In the genomic region with DNA sequence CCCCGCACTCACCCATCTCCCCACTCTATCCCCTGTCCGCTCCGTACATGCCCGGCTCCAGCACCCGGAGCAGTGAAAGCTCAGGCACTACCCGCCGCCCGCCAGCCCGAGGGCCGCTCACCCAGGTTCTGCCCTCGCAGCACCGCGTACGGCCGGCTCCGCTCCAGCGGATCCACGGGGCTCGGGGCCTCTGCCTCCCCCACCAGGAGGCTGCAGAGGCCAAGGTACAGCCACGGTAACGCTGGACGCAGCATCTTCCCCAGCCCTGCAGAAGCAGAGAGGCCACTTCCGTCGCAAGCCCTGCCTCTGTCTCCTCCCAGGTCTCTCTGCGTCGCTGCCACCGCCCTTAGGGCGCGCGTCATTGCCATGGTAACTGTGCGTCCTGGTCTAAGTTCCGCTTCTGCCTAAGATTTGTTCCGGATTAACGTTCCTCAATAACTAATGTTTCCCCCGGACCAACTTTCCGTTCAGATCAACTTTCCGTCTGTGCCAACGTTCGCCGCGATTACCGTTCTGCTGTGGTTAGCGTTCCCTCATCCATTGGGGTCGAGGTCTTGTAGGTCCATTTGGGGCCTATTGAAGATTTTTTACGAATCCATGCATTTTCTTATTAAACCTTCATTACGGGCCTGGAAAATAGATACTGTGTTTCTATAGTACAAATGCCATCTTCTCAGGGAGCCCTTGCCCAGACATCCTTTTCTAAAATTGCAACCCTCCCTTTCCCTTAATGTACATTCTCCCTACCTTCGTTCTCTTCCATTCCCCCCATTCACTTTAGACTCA, we compare ENCODE assay signal across 1 cellular context.
TF ChIP-seq lines count a peak whose summit lies in the region.

A gene with protein sequence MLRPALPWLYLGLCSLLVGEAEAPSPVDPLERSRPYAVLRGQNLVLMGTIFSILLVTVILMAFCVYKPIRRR (minus strand): TSS at position 281 of the 786 bp plus-strand sequence. CDS start 27 bp downstream, at position 254.

TF ChIP-seq in K562, 482 proteins besides CTCF, POLR2A, EP300 and RAD21 (continued from another document and continues in another):
- no peak for TF ChIP-seq ZNF133 (CRISPR knock-in tag; IDR thresholded peaks at IDR 0.05)
- TF ChIP-seq HNRNPK (IDR thresholded peaks at IDR 0.05; ENCODE audit: low read depth, low read length, poor library complexity, severe bottlenecking) = no peak
- no peak; the same call in 1 of the 2 replicates for TF ChIP-seq STAT5A (IDR thresholded peaks at IDR 0.05; ENCODE audit: borderline replicate concordance, low read length)
- TF ChIP-seq, protein P1, sequence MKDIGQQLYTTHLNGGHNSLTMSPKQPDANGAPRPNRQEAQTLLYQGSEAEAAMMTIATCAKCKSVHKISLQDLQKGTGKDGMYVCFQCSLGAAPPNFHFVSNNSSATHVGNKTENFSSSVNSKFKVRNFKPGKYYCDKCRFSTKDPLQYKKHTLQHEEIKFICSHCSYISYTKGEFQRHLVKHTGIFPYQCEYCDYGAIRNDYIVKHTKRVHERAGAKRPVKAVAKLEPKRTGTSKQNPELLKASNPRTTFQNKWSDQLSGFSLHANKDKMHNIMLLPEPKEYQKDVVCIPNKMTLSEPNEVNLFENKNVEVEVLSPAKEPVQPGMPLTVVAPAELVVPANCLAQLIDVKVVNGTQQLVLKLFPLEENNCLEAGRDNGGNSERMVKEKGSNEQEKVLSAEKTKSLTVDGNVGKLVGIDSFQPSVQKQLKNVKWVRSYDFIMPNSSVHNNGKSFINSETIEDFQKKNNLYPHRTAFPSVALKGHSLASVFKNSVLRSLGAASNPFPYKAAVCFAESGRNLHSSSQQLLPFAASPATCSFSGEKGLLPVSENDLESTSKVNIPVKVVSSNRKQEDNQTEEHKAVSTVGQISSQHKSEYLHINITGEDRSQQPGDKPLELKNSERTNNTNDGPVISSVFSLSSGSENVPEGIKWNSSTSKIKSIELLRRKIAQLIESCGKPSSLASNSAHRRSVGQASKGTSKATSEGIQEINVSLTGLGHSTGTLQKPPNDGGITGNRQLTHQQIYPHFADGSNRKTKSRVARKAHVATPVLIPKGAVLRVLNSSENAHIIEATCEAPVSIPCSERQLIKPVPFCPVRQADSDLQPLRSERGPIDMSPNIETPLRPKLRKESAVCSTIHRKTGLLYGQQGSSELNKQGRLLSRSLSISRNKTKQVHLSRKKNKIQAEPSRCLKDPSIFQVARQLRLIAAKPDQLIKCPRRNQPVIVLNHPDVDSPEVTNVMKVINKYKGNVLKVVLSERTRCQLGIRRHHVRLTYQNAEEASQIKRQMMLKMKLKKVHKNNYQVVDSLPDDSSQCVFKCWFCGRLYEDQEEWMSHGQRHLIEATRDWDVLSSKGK (CRISPR knock-in tag; IDR thresholded peaks at IDR 0.05) = 0 out of 2 replicates have a peak, but pooled peaks have one; percentile 28
- TF ChIP-seq BDP1 (IDR thresholded peaks at IDR 0.05; ENCODE audit: insufficient read depth, insufficient read length) = no peak
- TF ChIP-seq POLR3A (IDR thresholded peaks at IDR 0.05; ENCODE audit: borderline replicate concordance, extremely low read depth, insufficient read depth, insufficient read length) = no peak
- no peak for TF ChIP-seq SREBF1 (IDR thresholded peaks at IDR 0.05; ENCODE audit: borderline replicate concordance, low read depth, low read length)
- peak; percentile 64; the same call in 1 of the 2 replicates for TF ChIP-seq ZBED1 (IDR thresholded peaks at IDR 0.05)
- no peak for TF ChIP-seq ASH1L (IDR thresholded peaks at IDR 0.05; ENCODE audit: borderline replicate concordance, low read depth, partially characterized antibody)
- TF ChIP-seq PTTG1 (tag; IDR thresholded peaks at IDR 0.05; ENCODE audit: low read depth) = no peak
- no peak for TF ChIP-seq GTF2F1 (IDR thresholded peaks at IDR 0.05; ENCODE audit: low read depth, low read length)
- no peak for TF ChIP-seq ZNF224 (CRISPR knock-in tag; IDR thresholded peaks at IDR 0.05)
- TF ChIP-seq ETV1 (tag; conservative IDR thresholded peaks at IDR 0.05; ENCODE audit: low read depth) = peak; percentile 87
- no peak for TF ChIP-seq MCM2 (IDR thresholded peaks at IDR 0.05; ENCODE audit: low read depth)
- no peak for TF ChIP-seq ZNF699 (CRISPR knock-in tag; IDR thresholded peaks at IDR 0.05; ENCODE audit: insufficient replicate concordance)
- peak in 1 of 2 experiments; percentile 99; a peak in 2 of 4 replicates for TF ChIP-seq TRIM24 (IDR thresholded peaks at IDR 0.05)
- TF ChIP-seq, protein P2, sequence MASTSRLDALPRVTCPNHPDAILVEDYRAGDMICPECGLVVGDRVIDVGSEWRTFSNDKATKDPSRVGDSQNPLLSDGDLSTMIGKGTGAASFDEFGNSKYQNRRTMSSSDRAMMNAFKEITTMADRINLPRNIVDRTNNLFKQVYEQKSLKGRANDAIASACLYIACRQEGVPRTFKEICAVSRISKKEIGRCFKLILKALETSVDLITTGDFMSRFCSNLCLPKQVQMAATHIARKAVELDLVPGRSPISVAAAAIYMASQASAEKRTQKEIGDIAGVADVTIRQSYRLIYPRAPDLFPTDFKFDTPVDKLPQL (IDR thresholded peaks at IDR 0.05; ENCODE audit: extremely low read depth, insufficient read length) = no peak
- TF ChIP-seq CBFB (CRISPR knock-in tag; IDR thresholded peaks at IDR 0.05) = no peak
- TF ChIP-seq, protein P3, sequence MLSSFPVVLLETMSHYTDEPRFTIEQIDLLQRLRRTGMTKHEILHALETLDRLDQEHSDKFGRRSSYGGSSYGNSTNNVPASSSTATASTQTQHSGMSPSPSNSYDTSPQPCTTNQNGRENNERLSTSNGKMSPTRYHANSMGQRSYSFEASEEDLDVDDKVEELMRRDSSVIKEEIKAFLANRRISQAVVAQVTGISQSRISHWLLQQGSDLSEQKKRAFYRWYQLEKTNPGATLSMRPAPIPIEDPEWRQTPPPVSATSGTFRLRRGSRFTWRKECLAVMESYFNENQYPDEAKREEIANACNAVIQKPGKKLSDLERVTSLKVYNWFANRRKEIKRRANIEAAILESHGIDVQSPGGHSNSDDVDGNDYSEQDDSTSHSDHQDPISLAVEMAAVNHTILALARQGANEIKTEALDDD (IDR thresholded peaks at IDR 0.05) = peak; percentile 36; the same call in 1 of the 2 replicates
- TF ChIP-seq KDM1A (IDR thresholded peaks at IDR 0.05) = peak; percentile 48 to 62; a peak in 2 of 4 replicates
- TF ChIP-seq TARDBP (IDR thresholded peaks at IDR 0.05) = peak; percentile 66; the same call in 1 of the 2 replicates
- no peak for TF ChIP-seq ZNF695 (CRISPR knock-in tag; IDR thresholded peaks at IDR 0.05)
- TF ChIP-seq IRF2 (CRISPR knock-in tag; IDR thresholded peaks at IDR 0.05) = no peak
- TF ChIP-seq NFE2 (IDR thresholded peaks at IDR 0.05; ENCODE audit: low read depth) = 0 out of 2 replicates have a peak, but pooled peaks have one; percentile 19
- peak in 1 of 2 experiments; percentile 92; a peak in 2 of 4 replicates for TF ChIP-seq RCOR1 (IDR thresholded peaks at IDR 0.05; ENCODE audit: borderline replicate concordance in 1 of 2, low read depth in 2 of 2, low read length in 2 of 2)
- TF ChIP-seq, protein P4, sequence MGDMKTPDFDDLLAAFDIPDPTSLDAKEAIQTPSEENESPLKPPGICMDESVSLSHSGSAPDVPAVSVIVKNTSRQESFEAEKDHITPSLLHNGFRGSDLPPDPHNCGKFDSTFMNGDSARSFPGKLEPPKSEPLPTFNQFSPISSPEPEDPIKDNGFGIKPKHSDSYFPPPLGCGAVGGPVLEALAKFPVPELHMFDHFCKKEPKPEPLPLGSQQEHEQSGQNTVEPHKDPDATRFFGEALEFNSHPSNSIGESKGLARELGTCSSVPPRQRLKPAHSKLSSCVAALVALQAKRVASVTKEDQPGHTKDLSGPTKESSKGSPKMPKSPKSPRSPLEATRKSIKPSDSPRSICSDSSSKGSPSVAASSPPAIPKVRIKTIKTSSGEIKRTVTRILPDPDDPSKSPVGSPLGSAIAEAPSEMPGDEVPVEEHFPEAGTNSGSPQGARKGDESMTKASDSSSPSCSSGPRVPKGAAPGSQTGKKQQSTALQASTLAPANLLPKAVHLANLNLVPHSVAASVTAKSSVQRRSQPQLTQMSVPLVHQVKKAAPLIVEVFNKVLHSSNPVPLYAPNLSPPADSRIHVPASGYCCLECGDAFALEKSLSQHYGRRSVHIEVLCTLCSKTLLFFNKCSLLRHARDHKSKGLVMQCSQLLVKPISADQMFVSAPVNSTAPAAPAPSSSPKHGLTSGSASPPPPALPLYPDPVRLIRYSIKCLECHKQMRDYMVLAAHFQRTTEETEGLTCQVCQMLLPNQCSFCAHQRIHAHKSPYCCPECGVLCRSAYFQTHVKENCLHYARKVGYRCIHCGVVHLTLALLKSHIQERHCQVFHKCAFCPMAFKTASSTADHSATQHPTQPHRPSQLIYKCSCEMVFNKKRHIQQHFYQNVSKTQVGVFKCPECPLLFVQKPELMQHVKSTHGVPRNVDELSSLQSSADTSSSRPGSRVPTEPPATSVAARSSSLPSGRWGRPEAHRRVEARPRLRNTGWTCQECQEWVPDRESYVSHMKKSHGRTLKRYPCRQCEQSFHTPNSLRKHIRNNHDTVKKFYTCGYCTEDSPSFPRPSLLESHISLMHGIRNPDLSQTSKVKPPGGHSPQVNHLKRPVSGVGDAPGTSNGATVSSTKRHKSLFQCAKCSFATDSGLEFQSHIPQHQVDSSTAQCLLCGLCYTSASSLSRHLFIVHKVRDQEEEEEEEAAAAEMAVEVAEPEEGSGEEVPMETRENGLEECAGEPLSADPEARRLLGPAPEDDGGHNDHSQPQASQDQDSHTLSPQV (IDR thresholded peaks at IDR 0.05) = peak; percentile 84
- no peak for TF ChIP-seq BACH1 (tag; IDR thresholded peaks at IDR 0.05)
- TF ChIP-seq SP2 (IDR thresholded peaks at IDR 0.05; ENCODE audit: extremely low read depth, low read depth, low read length, poor library complexity, severe bottlenecking) = no peak
- no peak for TF ChIP-seq ZNF3 (CRISPR knock-in tag; IDR thresholded peaks at IDR 0.05)
- TF ChIP-seq SMC3 (conservative IDR thresholded peaks at IDR 0.05; ENCODE audit: insufficient read depth, low read depth, low read length) = no peak
- TF ChIP-seq ERF (CRISPR knock-in tag; IDR thresholded peaks at IDR 0.05) = no peak
- TF ChIP-seq KLF6 (CRISPR knock-in tag; IDR thresholded peaks at IDR 0.05; ENCODE audit: borderline replicate concordance) = peak; percentile 30; the same call in 1 of the 2 replicates
- TF ChIP-seq, protein P5, sequence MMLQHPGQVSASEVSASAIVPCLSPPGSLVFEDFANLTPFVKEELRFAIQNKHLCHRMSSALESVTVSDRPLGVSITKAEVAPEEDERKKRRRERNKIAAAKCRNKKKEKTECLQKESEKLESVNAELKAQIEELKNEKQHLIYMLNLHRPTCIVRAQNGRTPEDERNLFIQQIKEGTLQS (IDR thresholded peaks at IDR 0.05) = no peak
- TF ChIP-seq, protein P5 (CRISPR knock-in tag; conservative IDR thresholded peaks at IDR 0.05) = no peak
- TF ChIP-seq, protein P6, sequence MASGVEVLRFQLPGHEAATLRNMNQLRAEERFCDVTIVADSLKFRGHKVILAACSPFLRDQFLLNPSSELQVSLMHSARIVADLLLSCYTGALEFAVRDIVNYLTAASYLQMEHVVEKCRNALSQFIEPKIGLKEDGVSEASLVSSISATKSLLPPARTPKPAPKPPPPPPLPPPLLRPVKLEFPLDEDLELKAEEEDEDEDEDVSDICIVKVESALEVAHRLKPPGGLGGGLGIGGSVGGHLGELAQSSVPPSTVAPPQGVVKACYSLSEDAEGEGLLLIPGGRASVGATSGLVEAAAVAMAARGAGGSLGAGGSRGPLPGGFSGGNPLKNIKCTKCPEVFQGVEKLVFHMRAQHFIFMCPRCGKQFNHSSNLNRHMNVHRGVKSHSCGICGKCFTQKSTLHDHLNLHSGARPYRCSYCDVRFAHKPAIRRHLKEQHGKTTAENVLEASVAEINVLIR (CRISPR knock-in tag; IDR thresholded peaks at IDR 0.05) = 0 out of 2 replicates have a peak, but pooled peaks have one; percentile 51
- TF ChIP-seq MTA3 (IDR thresholded peaks at IDR 0.05; ENCODE audit: borderline replicate concordance) = peak; percentile 86; the same call in 1 of the 2 replicates
- no peak for TF ChIP-seq SRSF9 (IDR thresholded peaks at IDR 0.05; ENCODE audit: borderline replicate concordance, low read depth, low read length)
- TF ChIP-seq TRIM28 (IDR thresholded peaks at IDR 0.05) = peak; percentile 27; the same call in 1 of the 2 replicates
- no peak for TF ChIP-seq BCOR (IDR thresholded peaks at IDR 0.05)
- TF ChIP-seq ATF1 (CRISPR knock-in tag; IDR thresholded peaks at IDR 0.05) = no peak
- peak; percentile 88 for TF ChIP-seq ATF1 (tag; IDR thresholded peaks at IDR 0.05)
- TF ChIP-seq PCBP1 (IDR thresholded peaks at IDR 0.05; ENCODE audit: low read depth, low read length, poor library complexity, severe bottlenecking) = no peak
- TF ChIP-seq, protein P7, sequence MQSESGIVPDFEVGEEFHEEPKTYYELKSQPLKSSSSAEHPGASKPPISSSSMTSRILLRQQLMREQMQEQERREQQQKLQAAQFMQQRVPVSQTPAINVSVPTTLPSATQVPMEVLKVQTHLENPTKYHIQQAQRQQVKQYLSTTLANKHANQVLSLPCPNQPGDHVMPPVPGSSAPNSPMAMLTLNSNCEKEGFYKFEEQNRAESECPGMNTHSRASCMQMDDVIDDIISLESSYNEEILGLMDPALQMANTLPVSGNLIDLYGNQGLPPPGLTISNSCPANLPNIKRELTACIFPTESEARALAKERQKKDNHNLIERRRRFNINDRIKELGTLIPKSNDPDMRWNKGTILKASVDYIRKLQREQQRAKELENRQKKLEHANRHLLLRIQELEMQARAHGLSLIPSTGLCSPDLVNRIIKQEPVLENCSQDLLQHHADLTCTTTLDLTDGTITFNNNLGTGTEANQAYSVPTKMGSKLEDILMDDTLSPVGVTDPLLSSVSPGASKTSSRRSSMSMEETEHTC (IDR thresholded peaks at IDR 0.05) = no peak
- TF ChIP-seq FUS (optimal IDR thresholded peaks at IDR 0.05; ENCODE audit: low read depth, low read length) = no peak
- TF ChIP-seq NFATC3 (IDR thresholded peaks at IDR 0.05) = peak; percentile 87
- TF ChIP-seq MYBL2 (IDR thresholded peaks at IDR 0.05; ENCODE audit: low read depth) = no peak
- TF ChIP-seq MYBL2 (CRISPR knock-in tag; IDR thresholded peaks at IDR 0.05; ENCODE audit: borderline replicate concordance) = no peak
- TF ChIP-seq SRSF1 (IDR thresholded peaks at IDR 0.05; ENCODE audit: low read depth, low read length) = no peak
- TF ChIP-seq, protein P8, sequence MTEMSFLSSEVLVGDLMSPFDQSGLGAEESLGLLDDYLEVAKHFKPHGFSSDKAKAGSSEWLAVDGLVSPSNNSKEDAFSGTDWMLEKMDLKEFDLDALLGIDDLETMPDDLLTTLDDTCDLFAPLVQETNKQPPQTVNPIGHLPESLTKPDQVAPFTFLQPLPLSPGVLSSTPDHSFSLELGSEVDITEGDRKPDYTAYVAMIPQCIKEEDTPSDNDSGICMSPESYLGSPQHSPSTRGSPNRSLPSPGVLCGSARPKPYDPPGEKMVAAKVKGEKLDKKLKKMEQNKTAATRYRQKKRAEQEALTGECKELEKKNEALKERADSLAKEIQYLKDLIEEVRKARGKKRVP (CRISPR knock-in tag; IDR thresholded peaks at IDR 0.05) = no peak
- 0 out of 2 replicates have a peak, but pooled peaks have one; percentile 45 for TF ChIP-seq MIER1 (IDR thresholded peaks at IDR 0.05; ENCODE audit: low read depth)
